Comparison of ENCODE assay signal across 11 cellular contexts in genomic region chr1:8425781-8426161, GRCh38.
A peak's percentile ranks its signal among the peaks of the same experiment; 100 is the strongest.
DNase-seq lines count a peak whose midpoint lies in the region; ATAC-seq and TF ChIP-seq lines count a peak whose summit lies in the region.
"Had no signal": no experiment of that assay in that cellular context is flagged by ENCODE, and none has a peak within 500 bp of the region (broad histone marks: within the 10 kb centered on the region; RNA-seq: fewer than 3 reads in every experiment).

No MANE protein-coding gene starts in this region.

- H3K4me2 ChIP-seq in Loucy (ENCODE audit: low read depth, low read length, poor library complexity, severe bottlenecking) (peak overlapping the region; percentile 72), PC-3 (ENCODE audit: low read length) (no peak overlapping the region)

- H3K9me2 ChIP-seq in Loucy (replicated peaks; ENCODE audit: low read depth, low read length) (no peaks in the 10 kb centered on the region), PC-3 (replicated peaks; ENCODE audit: low read length) (no peaks in the 10 kb centered on the region)

- H3K4me1 Mint-ChIP-seq in activated CD4-positive, alpha-beta T cell treated with anti-CD3 and anti-CD28 coated beads for 36 hours = peaks cover 57% of the 10 kb centered on the region
- H3K4me1 Mint-ChIP-seq in endothelial cell (ENCODE audit: unreplicated experiment) = peaks cover 28% of the 10 kb centered on the region

- peaks cover 22% of the 10 kb centered on the region for H3F3A ChIP-seq in Loucy (ENCODE audit: low read depth)
- no peaks in the 10 kb centered on the region for H3F3A ChIP-seq in PC-3 (ENCODE audit: low read length, unreplicated experiment)

- H3K27me3 Mint-ChIP-seq in activated CD4-positive, alpha-beta T cell treated with anti-CD3 and anti-CD28 coated beads for 36 hours = no peaks in the 10 kb centered on the region
- H3K27me3 Mint-ChIP-seq in endothelial cell (ENCODE audit: unreplicated experiment) = peaks cover 15% of the 10 kb centered on the region

- H3K79me2 ChIP-seq in Loucy (ENCODE audit: insufficient read depth, low read length) (peaks cover 52% of the 10 kb centered on the region), PC-3 (ENCODE audit: low read length) (peaks cover 26% of the 10 kb centered on the region)

- intact Hi-C loops in activated CD4-positive, alpha-beta T cell treated with anti-CD3 and anti-CD28 coated beads for 36 hours (cut with DNase I, micrococcal nuclease) = loop anchor here (2.0 kb wide), 3 partner anchors 29 to 99 kb away; no protein-coding TSS in a partner anchor
- intact Hi-C loops in gastrocnemius medialis (cut with DNase I; ENCODE audit: low total_unique reads) (loop anchor here (10.0 kb wide), 2 partner anchors 809 to 1089 kb away; partner anchors contain the start of gene H6PD), PC-3 (cut with micrococcal nuclease) (no loop called here)

- POLR2A ChIA-PET in activated CD4-positive, alpha-beta T cell treated with anti-CD3 and anti-CD28 coated beads for 36 hours (lab: Charles Lee) = no interaction called here
- POLR2A ChIA-PET in PC-3 (lab: Charles Lee; ENCODE audit: unreplicated experiment) = no interaction called here

- H4K20me1 ChIP-seq in Loucy (ENCODE audit: insufficient read depth, low read length, poor library complexity, severe bottlenecking) (peaks cover 26% of the 10 kb centered on the region), PC-3 (ENCODE audit: low read length) (peaks cover 9% of the 10 kb centered on the region)

- H3K9me3 Mint-ChIP-seq in activated CD4-positive, alpha-beta T cell treated with anti-CD3 and anti-CD28 coated beads for 36 hours (ENCODE audit: low read depth) = peaks cover 3% of the 10 kb centered on the region
- no peaks in the 10 kb centered on the region for H3K9me3 Mint-ChIP-seq in endothelial cell (ENCODE audit: unreplicated experiment)

- H3K27ac ChIP-seq in gastrocnemius medialis = peak overlapping the region; percentile 91 to 100 (median 96)
- H3K27ac ChIP-seq in PC-3 (ENCODE audit: low read length) = no peak overlapping the region

- CTCF ChIA-PET in activated CD4-positive, alpha-beta T cell treated with anti-CD3 and anti-CD28 coated beads for 36 hours (lab: Charles Lee) = interaction anchor here (1.8 kb wide), 1 partner anchor 16 kb away, joined by 5 read pairs; no protein-coding TSS in a partner anchor
- CTCF ChIA-PET in PC-3 (lab: Charles Lee) = no interaction called here

- in situ Hi-C loops in gastrocnemius medialis (cut with MboI; ENCODE audit: low sequenced_read_pairs in 4 of 4) = no loop called here

- H3K36me3 Mint-ChIP-seq in activated CD4-positive, alpha-beta T cell treated with anti-CD3 and anti-CD28 coated beads for 36 hours (ENCODE audit: low read depth) = peaks cover 9% of the 10 kb centered on the region
- H3K36me3 Mint-ChIP-seq in endothelial cell (ENCODE audit: low read depth, unreplicated experiment) = peaks cover 8% of the 10 kb centered on the region

- no peak for DNase-seq in activated CD4-positive, alpha-beta T cell treated with anti-CD3 and anti-CD28 coated beads for 36 hours
- no peak for DNase-seq in activated CD4-positive, alpha-beta T cell treated with anti-CD3 and anti-CD28 coated beads, Interleukin-2, amount 50 U/mL, for 4 hours
- DNase-seq in endothelial cell (ENCODE audit: low spot score) (no peak), gastrocnemius medialis (no peak), PC-3 (no peak), putamen (ENCODE audit: low spot score) (no peak)
- DNase-seq: activated T-cell treated with anti-CD3 and anti-CD28 coated beads for 4 hours; MM.1S; NK-92 treated with Interleukin-12 subunit alpha and Interleukin-12 subunit beta, amount 100 ng/mL, for 24 hours had no signal

- no peak for TF ChIP-seq CTCF in Loucy (conservative IDR thresholded peaks at IDR 0.05; ENCODE audit: low read length)
- TF ChIP-seq CTCF in endothelial cell (IDR thresholded peaks at IDR 0.05; ENCODE audit: unreplicated experiment) = no peak
- no peak for TF ChIP-seq CTCF in gastrocnemius medialis (IDR thresholded peaks at IDR 0.05 in 4 of 5, conservative IDR thresholded peaks at IDR 0.05 in 1 of 5)
- no peak for TF ChIP-seq CTCF in PC-3 (conservative IDR thresholded peaks at IDR 0.05; ENCODE audit: low read depth, low read length)

- H3K4me3 ChIP-seq in Loucy (ENCODE audit: low read length, poor library complexity, severe bottlenecking) (no peak overlapping the region), gastrocnemius medialis (no peak overlapping the region), PC-3 (ENCODE audit: low read length) (no peak overlapping the region)

- BruUV-seq in PC-3 (replicated peaks; lab: Mats Ljungman, UMichigan) = no TSS peak

- no peak for TF ChIP-seq POLR2A in gastrocnemius medialis (IDR thresholded peaks at IDR 0.05)

- peak overlapping the region; percentile 4 for H3K4me3 Mint-ChIP-seq in activated CD4-positive, alpha-beta T cell treated with anti-CD3 and anti-CD28 coated beads for 36 hours
- peak overlapping the region; percentile 13 for H3K4me3 Mint-ChIP-seq in endothelial cell (ENCODE audit: unreplicated experiment)

- no peak overlapping the region for H3K9ac ChIP-seq in Loucy (ENCODE audit: low read depth, low read length, poor library complexity, severe bottlenecking)
- no peak overlapping the region for H3K9ac ChIP-seq in PC-3 (ENCODE audit: low read length)

- H3K4me1 ChIP-seq in Loucy (ENCODE audit: insufficient read depth, low read length, poor library complexity, severe bottlenecking) (peaks cover 86% of the 10 kb centered on the region), gastrocnemius medialis (peaks cover 43 to 55% of the 10 kb centered on the region in 2 donors), PC-3 (ENCODE audit: insufficient read depth, low read length) (peaks cover 27% of the 10 kb centered on the region)

- H3K36me3 ChIP-seq in Loucy (ENCODE audit: insufficient read depth, low read length) (peaks cover under 1% of the 10 kb centered on the region; the same call in 1 of the 2 replicates), gastrocnemius medialis (no peaks in the 10 kb centered on the region), PC-3 (ENCODE audit: low read depth, low read length) (0 out of 2 replicates have a peak, but pooled peaks cover under 1% of the 10 kb centered on the region)

- no peak overlapping the region for H2AFZ ChIP-seq in Loucy (ENCODE audit: low read length)
- H2AFZ ChIP-seq in PC-3 (ENCODE audit: low read length) = no peak overlapping the region

- no peak for ATAC-seq in activated CD4-positive, alpha-beta T cell treated with anti-CD3 and anti-CD28 coated beads for 36 hours
- no peak for ATAC-seq in gastrocnemius medialis
- ATAC-seq in PC-3 = no peak
- ATAC-seq in HG02678 (IDR thresholded peaks at IDR 0.05; ENCODE audit: unreplicated experiment) = no peak

- H3K9me3 ChIP-seq in Loucy (ENCODE audit: insufficient read depth, low read depth, low read length) (no peaks in the 10 kb centered on the region), gastrocnemius medialis (no peaks in the 10 kb centered on the region), PC-3 (ENCODE audit: low read length) (no peaks in the 10 kb centered on the region)

- H3K27me3 ChIP-seq in Loucy (ENCODE audit: insufficient read depth, low read length, poor library complexity, severe bottlenecking) (no peaks in the 10 kb centered on the region), gastrocnemius medialis (no peaks in the 10 kb centered on the region), PC-3 (ENCODE audit: low read length) (no peaks in the 10 kb centered on the region)

- H3K27ac Mint-ChIP-seq in activated CD4-positive, alpha-beta T cell treated with anti-CD3 and anti-CD28 coated beads for 36 hours = peak overlapping the region; percentile 97
- peak overlapping the region; percentile 90 for H3K27ac Mint-ChIP-seq in endothelial cell (ENCODE audit: unreplicated experiment)
